ENCODE assay signal across 9 cellular contexts in the genomic region with DNA sequence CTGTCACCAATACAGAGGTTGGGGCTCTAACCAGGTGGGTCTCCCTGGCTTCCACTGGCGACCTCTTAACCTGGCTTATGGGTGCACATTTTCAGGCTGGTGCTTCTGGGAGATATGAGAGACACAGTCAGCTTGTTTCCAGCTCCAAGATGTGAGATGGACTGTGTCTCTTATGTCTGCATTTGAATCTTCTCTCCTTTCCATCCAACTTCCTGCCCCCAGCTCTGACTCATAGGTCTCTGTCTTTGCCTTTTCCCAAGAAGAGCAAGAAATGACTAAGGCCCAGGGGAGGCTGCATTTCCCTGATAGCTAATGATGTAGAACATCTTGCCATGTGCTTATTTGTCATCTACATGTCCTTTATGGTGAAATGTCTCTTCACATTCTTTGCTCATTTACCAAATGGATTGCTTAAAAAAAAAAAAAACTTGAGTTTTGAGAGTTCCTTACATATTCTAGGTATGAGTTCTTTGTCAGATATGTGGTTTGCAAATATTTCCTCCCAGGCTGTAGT. TPM values are rescaled to one million over a fixed set of nuclear protein-coding genes. Genes with fewer than 3 reads are reported as not detected.
DNase-seq lines count a peak whose midpoint lies in the region; ATAC-seq and TF ChIP-seq lines count a peak whose summit lies in the region.
"Had no signal": no experiment of that assay in that cellular context is flagged by ENCODE, and none has a peak within 500 bp of the region (broad histone marks: within the 10 kb centered on the region; RNA-seq: fewer than 3 reads in every experiment).

No MANE protein-coding gene starts in this region.

- peak overlapping the region in 2 of 7 donors; percentile 28 to 67 for H3K27ac Mint-ChIP-seq in CD14-positive monocyte
- H3K27ac Mint-ChIP-seq in activated naive CD8-positive, alpha-beta T cell treated with anti-CD3 and anti-CD28 coated beads, Interleukin-2, amount 50 U/mL, for 24 hours: peak overlapping the region; percentile 98

- no peaks in the 10 kb centered on the region for H3K36me3 ChIP-seq in testis (ENCODE audit: low read depth, missing control alignments)

- H3K4me3 Mint-ChIP-seq in CD14-positive monocyte: no peak overlapping the region
- peak overlapping the region; percentile 38 for H3K4me3 Mint-ChIP-seq in activated naive CD8-positive, alpha-beta T cell treated with anti-CD3 and anti-CD28 coated beads, Interleukin-2, amount 50 U/mL, for 24 hours

- no peaks in the 10 kb centered on the region for H3K4me1 ChIP-seq in testis

- H3K4me1 Mint-ChIP-seq in CD14-positive monocyte: peaks cover 15% of the 10 kb centered on the region
- peaks cover 50% of the 10 kb centered on the region for H3K4me1 Mint-ChIP-seq in activated naive CD8-positive, alpha-beta T cell treated with anti-CD3 and anti-CD28 coated beads, Interleukin-2, amount 50 U/mL, for 24 hours

- peaks cover 1 to 3% of the 10 kb centered on the region in 2 donors for H3K36me3 Mint-ChIP-seq in CD14-positive monocyte
- H3K36me3 Mint-ChIP-seq in activated naive CD8-positive, alpha-beta T cell treated with anti-CD3 and anti-CD28 coated beads, Interleukin-2, amount 50 U/mL, for 24 hours (ENCODE audit: low read depth): peaks cover 20% of the 10 kb centered on the region

- intact Hi-C loops in CD14-positive monocyte (cut with micrococcal nuclease) (no loop called here), testis (cut with DNase I; ENCODE audit: low total_unique reads) (no loop called here)

- DNase-seq in CD14-positive monocyte (ENCODE audit: low spot score): peak; percentile 52
- DNase-seq in MV-4-11 (lab: John Stamatoyannopoulos, UW): peak; percentile 61
- DNase-seq in activated naive CD8-positive, alpha-beta T cell treated with anti-CD3 and anti-CD28 coated beads, Interleukin-2, amount 50 U/mL, for 24 hours: peak; percentile 41
- no peak for DNase-seq in omental fat pad (ENCODE audit: low spot score)
- no peak for DNase-seq in effector CD8-positive, alpha-beta T cell (lab: John Stamatoyannopoulos, UW)
- DNase-seq in amygdala (lab: John Stamatoyannopoulos, UW): no peak
- DNase-seq in testis: no peak
- DNase-seq: NCI-H446 treated with DMSO at 0.1 percent for 48 hours had no signal

- H3K9me3 ChIP-seq in testis: no peaks in the 10 kb centered on the region

- no peak for TF ChIP-seq CTCF in CD14-positive monocyte (IDR thresholded peaks at IDR 0.05)
- no peak for TF ChIP-seq CTCF in omental fat pad (IDR thresholded peaks at IDR 0.05)
- TF ChIP-seq CTCF in testis (IDR thresholded peaks at IDR 0.05): no peak

- WGBS in testis, 2 donors: 100% methylated on average over 1 of the region's 1 CpG; no CpG with 5 or more reads in 1 of the 2 donors

- H3K4me3 ChIP-seq in testis: no peak overlapping the region

- peak; percentile 41 for ATAC-seq in activated naive CD8-positive, alpha-beta T cell treated with anti-CD3 and anti-CD28 coated beads, Interleukin-2, amount 50 U/mL, for 24 hours
- peak; percentile 48 for ATAC-seq in omental fat pad (ENCODE audit: low FRiP score)
- no peak for ATAC-seq in HG02938 (IDR thresholded peaks at IDR 0.05; ENCODE audit: unreplicated experiment)

- no peak for TF ChIP-seq POLR2A in testis (IDR thresholded peaks at IDR 0.05)

- H3K27me3 Mint-ChIP-seq in CD14-positive monocyte (ENCODE audit: low read depth in 3 of 3): peaks cover 0 to 7% (median 2%) of the 10 kb centered on the region in 3 donors
- no peaks in the 10 kb centered on the region for H3K27me3 Mint-ChIP-seq in activated naive CD8-positive, alpha-beta T cell treated with anti-CD3 and anti-CD28 coated beads, Interleukin-2, amount 50 U/mL, for 24 hours

- H3K27ac ChIP-seq in testis: no peak overlapping the region

- H3K9me3 Mint-ChIP-seq in CD14-positive monocyte: peaks cover 0 to 10% (median 6%) of the 10 kb centered on the region in 7 donors
- peaks cover 4% of the 10 kb centered on the region for H3K9me3 Mint-ChIP-seq in activated naive CD8-positive, alpha-beta T cell treated with anti-CD3 and anti-CD28 coated beads, Interleukin-2, amount 50 U/mL, for 24 hours

- H3K27me3 ChIP-seq in testis: no peaks in the 10 kb centered on the region

RNA-seq across cellular contexts. Expression of a gene that starts 3.2 kb away (rescaled TPM):
- polyA plus RNA-seq in CD14-positive monocyte (100 to 1,000 TPM; 174 to 213 TPM), testis (ENCODE audit: insufficient read depth, low read depth, low replicate concordance) (79.9 TPM)
- total RNA-seq in omental fat pad (100 to 1,000 TPM in 2 of 4 donors, 10 to 100 TPM in 2; 91.0 to 126 (median 99.6) TPM), testis (10 to 100 TPM; 63.8 to 72.0 TPM)

RNA-seq across cellular contexts. Expression of a gene that starts 11.8 kb away (rescaled TPM):
- polyA plus RNA-seq in CD14-positive monocyte: 10 to 100 TPM in 1 of 2 donors, 1 to 10 TPM in 1; 9.5 to 10.7 TPM
- 10 to 100 TPM; 22.2 to 35.2 (median 25.9) TPM for total RNA-seq in omental fat pad
- 100 to 1,000 TPM; 102 to 114 TPM for total RNA-seq in testis
- polyA plus RNA-seq in testis (ENCODE audit: insufficient read depth, low read depth, low replicate concordance): 70.9 TPM

RNA-seq across cellular contexts. Expression of a gene that starts 32.5 kb away (rescaled TPM):
- polyA plus RNA-seq in CD14-positive monocyte (100 to 1,000 TPM; 461 to 491 TPM), testis (ENCODE audit: insufficient read depth, low read depth, low replicate concordance) (4.4 TPM)
- total RNA-seq in omental fat pad (10 to 100 TPM in 2 of 4 donors, 1 to 10 TPM in 2; 7.4 to 53.9 (median 11.2) TPM), testis (1 to 10 TPM; 1.9 to 2.8 TPM)

RNA-seq across cellular contexts. Expression of a gene that starts 42.5 kb away (rescaled TPM):
- polyA plus RNA-seq in CD14-positive monocyte: under 1 TPM; 0.11 to 0.29 TPM
- total RNA-seq in omental fat pad: 1 to 10 TPM in 3 of 4 donors, not detected in 1; 1.0 to 3.1 (median 1.3) TPM
- 1 to 10 TPM; 2.8 to 3.4 TPM for total RNA-seq in testis
- polyA plus RNA-seq in testis (ENCODE audit: insufficient read depth, low read depth, low replicate concordance): 3.5 TPM

Comparison
In these comparisons a context has a peak if more than half of its experiments do, and no peak if none do; other contexts are left out.
1. DNase-seq: peak in CD14-positive monocyte (single experiment), MV-4-11 (single experiment) and activated naive CD8-positive, alpha-beta T cell treated with anti-CD3 and anti-CD28 coated beads, Interleukin-2, amount 50 U/mL, for 24 hours (single experiment); none in omental fat pad (single experiment), effector CD8-positive, alpha-beta T cell (single experiment), amygdala (0 of 56) and testis (single experiment).